8 cellular contexts compared by ENCODE assay signal in genomic region chr1:89780721-89781120, GRCh38. TPM values are rescaled to one million over a fixed set of nuclear protein-coding genes. Genes with fewer than 3 reads are reported as not detected.
DNase-seq lines count a peak whose midpoint lies in the region; ATAC-seq and TF ChIP-seq lines count a peak whose summit lies in the region.

No MANE protein-coding gene starts in this region.

- H3K4me1 ChIP-seq in mucosa of descending colon (ENCODE audit: low read depth), result no peaks in the 10 kb centered on the region

- no peaks in the 10 kb centered on the region for H3K9me3 ChIP-seq in mucosa of descending colon

- intact Hi-C loops in mucosa of descending colon (cut with DNase I, micrococcal nuclease), result no loop called here

- TF ChIP-seq CTCF in AG10803 (conservative IDR thresholded peaks at IDR 0.05; ENCODE audit: low read length) (peak; percentile 61), GM10266 (IDR thresholded peaks at IDR 0.05; ENCODE audit: control insufficient read depth, insufficient read depth, low read depth, missing control alignments) (peak; percentile 26), mucosa of descending colon (IDR thresholded peaks at IDR 0.05) (no peak)

- ATAC-seq in mucosa of descending colon (peak; percentile 16), HG02571 (IDR thresholded peaks at IDR 0.05; ENCODE audit: unreplicated experiment) (no peak), HG03432 (IDR thresholded peaks at IDR 0.05; ENCODE audit: unreplicated experiment) (no peak), HG03342 (IDR thresholded peaks at IDR 0.05; ENCODE audit: unreplicated experiment) (no peak)

- no peaks in the 10 kb centered on the region for H3K36me3 ChIP-seq in mucosa of descending colon (ENCODE audit: low read depth)

- DNase-seq in AG10803 (ENCODE audit: low read depth) (peak; percentile 68), GM10266 (ENCODE audit: extremely low spot score) (peak; percentile 41), NCI-H2196 (lab: John Stamatoyannopoulos, UW; ENCODE audit: unreplicated experiment) (peak; percentile 31), amniotic stem cell (lab: John Stamatoyannopoulos, UW) (peak; percentile 34), mucosa of descending colon (no peak)

- H3K4me3 ChIP-seq in AG10803 (ENCODE audit: low read length), result no peak overlapping the region
- H3K4me3 ChIP-seq in mucosa of descending colon, result no peak overlapping the region

RNA-seq across cellular contexts. Expression of gene LRRC8D, which starts 40.1 kb away (rescaled TPM):
- 10 to 100 TPM; 22.8 to 43.3 (median 39.6) TPM for total RNA-seq in mucosa of descending colon

Comparison
In these comparisons a context has a peak if more than half of its experiments do, and no peak if none do; other contexts are left out.
1. DNase-seq: peak in AG10803 (single experiment), GM10266 (single experiment), NCI-H2196 (single experiment) and amniotic stem cell (single experiment); none in mucosa of descending colon (0 of 3).